Comparison of ENCODE assay signal across 8 cellular contexts in genomic region chr20:13458860-13459451, GRCh38.
DNase-seq lines count a peak whose midpoint lies in the region; ATAC-seq and TF ChIP-seq lines count a peak whose summit lies in the region.

No MANE protein-coding gene starts in this region.

- no peak overlapping the region for H3K27ac ChIP-seq in colonic mucosa

- peak in 1 of 2 experiments; percentile 43 for DNase-seq in Caco-2
- peak; percentile 34 for DNase-seq in NCI-H345 (lab: John Stamatoyannopoulos, UW)
- peak; percentile 22 for DNase-seq in colonic mucosa
- DNase-seq in myocyte (ENCODE audit: low read depth) = peak; percentile 45
- DNase-seq in epidermal melanocyte (ENCODE audit: insufficient read length, low spot score) = no peak
- no peak for DNase-seq in cortex of kidney (lab: John Stamatoyannopoulos, UW)

- no peak overlapping the region for H3K4me3 Mint-ChIP-seq in Caco-2 (ENCODE audit: unreplicated experiment)

- H3K4me3 ChIP-seq in Caco-2 (ENCODE audit: low read depth, low read length) (no peak overlapping the region), colonic mucosa (no peak overlapping the region)

- CTCF ChIA-PET in Caco-2 (lab: Charles Lee) = interaction anchor here (0.8 to 1.0 kb wide), 3 partner anchors 30 to 313 kb away, joined by 3 to 10 read pairs (median 3); no protein-coding TSS in a partner anchor

- POLR2A ChIA-PET in Caco-2 (lab: Charles Lee) = no interaction called here

- TF ChIP-seq CTCF in Caco-2 (IDR thresholded peaks at IDR 0.05; ENCODE audit: insufficient read depth in 1 of 2, low read depth in 1 of 2, low read length in 1 of 2, severe bottlenecking in 1 of 2, unreplicated experiment in 1 of 2) = peak; percentile 76 to 86
- peak; percentile 67 for TF ChIP-seq CTCF in colonic mucosa (IDR thresholded peaks at IDR 0.05)

- H3K4me1 Mint-ChIP-seq in Caco-2 (ENCODE audit: low read depth, unreplicated experiment) = no peaks in the 10 kb centered on the region

- H3K27me3 Mint-ChIP-seq in Caco-2 (ENCODE audit: insufficient read depth, unreplicated experiment) = no peaks in the 10 kb centered on the region

- no peak overlapping the region for H3K9ac ChIP-seq in colonic mucosa (ENCODE audit: low read depth in 2 of 2, low read length in 2 of 2)

- intact Hi-C loops in Caco-2 (cut with micrococcal nuclease; ENCODE audit: unreplicated experiment) = loop anchor here (1.0 to 10.0 kb wide), 2 partner anchors 87 to 134 kb away; no protein-coding TSS in a partner anchor
- intact Hi-C loops in colonic mucosa (cut with DNase I) = loop anchor here (5.0 kb wide), 1 partner anchor 88 kb away; no protein-coding TSS in a partner anchor

- no TSS peak for BruUV-seq in Caco-2 (replicated peaks; lab: Mats Ljungman, UMichigan)

- H3K36me3 ChIP-seq in Caco-2 (ENCODE audit: control insufficient read depth, insufficient read depth, low read length) = no peaks in the 10 kb centered on the region
- no peaks in the 10 kb centered on the region for H3K36me3 ChIP-seq in colonic mucosa

- H3K9me3 ChIP-seq in Caco-2 = no peaks in the 10 kb centered on the region
- H3K9me3 ChIP-seq in colonic mucosa = no peaks in the 10 kb centered on the region

- H3K27ac Mint-ChIP-seq in Caco-2 (ENCODE audit: unreplicated experiment) = no peak overlapping the region

- H3K9me3 Mint-ChIP-seq in Caco-2 (ENCODE audit: unreplicated experiment) = peaks cover 2% of the 10 kb centered on the region

- ATAC-seq in GM18909 (IDR thresholded peaks at IDR 0.05; ENCODE audit: poor library complexity, unreplicated experiment) = peak; percentile 94
- peak; percentile 80 for ATAC-seq in HG03064 (IDR thresholded peaks at IDR 0.05; ENCODE audit: low read depth, unreplicated experiment)

- no peaks in the 10 kb centered on the region for H3K4me1 ChIP-seq in Caco-2
- H3K4me1 ChIP-seq in colonic mucosa = no peaks in the 10 kb centered on the region

- no peaks in the 10 kb centered on the region for H3K27me3 ChIP-seq in Caco-2 (replicated peaks; ENCODE audit: control insufficient read depth, insufficient read depth, low read length)
- no peaks in the 10 kb centered on the region for H3K27me3 ChIP-seq in colonic mucosa

- no peaks in the 10 kb centered on the region for H3K36me3 Mint-ChIP-seq in Caco-2 (ENCODE audit: insufficient read depth, unreplicated experiment)

Comparison
In these comparisons a context has a peak if more than half of its experiments do, and no peak if none do; other contexts are left out.
1. DNase-seq: peak in NCI-H345 (single experiment), colonic mucosa (single experiment) and myocyte (single experiment); none in epidermal melanocyte (single experiment) and cortex of kidney (single experiment).